Comparison of ENCODE assay signal across 27 cellular contexts in genomic region chr10:86611386-86611785, GRCh38. TPM values are rescaled to one million over a fixed set of nuclear protein-coding genes. Genes with fewer than 3 reads are reported as not detected.
DNase-seq lines count a peak whose midpoint lies in the region; ATAC-seq, FAIRE-seq and TF ChIP-seq lines count a peak whose summit lies in the region.
"Had no signal": no experiment of that assay in that cellular context is flagged by ENCODE, and none has a peak within 500 bp of the region (broad histone marks: within the 10 kb centered on the region; RNA-seq: fewer than 3 reads in every experiment).

No MANE protein-coding gene starts in this region.

- H3K4me1 ChIP-seq in K562 (replicated peaks in 1 of 2; ENCODE audit: control insufficient read depth in 2 of 2, insufficient read depth in 2 of 2, low read length in 2 of 2): no peaks in the 10 kb centered on the region
- H3K4me1 ChIP-seq in neural progenitor cell: no peaks in the 10 kb centered on the region
- H3K4me1 ChIP-seq: HAP-1 had no signal

- no peak overlapping the region for H3K4me3 Mint-ChIP-seq in neural progenitor cell
- H3K4me3 Mint-ChIP-seq: CD4-positive, alpha-beta memory T cell had no signal

- 71% methylated on average over 1 of the region's 1 CpG for WGBS in K562 (ENCODE audit: insufficient coverage, low coverage, missing lambda C conversion rate)

- H3K4me3 ChIP-seq in K562 (no peak overlapping the region), neural progenitor cell (no peak overlapping the region)
- H3K4me3 ChIP-seq: HAP-1, MG63 had no signal

- no peak overlapping the region for H3K27ac Mint-ChIP-seq in neural progenitor cell
- H3K27ac Mint-ChIP-seq: CD4-positive, alpha-beta memory T cell had no signal

- ATAC-seq in K562: no peak
- ATAC-seq in esophagus mucosa: peak; percentile 92
- no peak for ATAC-seq in HG03139 (IDR thresholded peaks at IDR 0.05; ENCODE audit: unreplicated experiment)
- no peak for ATAC-seq in GM21528 (IDR thresholded peaks at IDR 0.05; ENCODE audit: low FRiP score, unreplicated experiment)
- ATAC-seq: HepG2 had no signal

- no peaks in the 10 kb centered on the region for H3F3A ChIP-seq in neural progenitor cell (ENCODE audit: low read depth)

- no peak for TF ChIP-seq CTCF in K562 (IDR thresholded peaks at IDR 0.05 in 2 of 3, conservative IDR thresholded peaks at IDR 0.05 in 1 of 3; ENCODE audit: insufficient read depth in 2 of 3, low read depth in 1 of 3, low read length in 3 of 3)
- TF ChIP-seq CTCF in neural progenitor cell (IDR thresholded peaks at IDR 0.05): no peak

- no peaks in the 10 kb centered on the region for H4K20me1 ChIP-seq in K562 (replicated peaks; ENCODE audit: control insufficient read depth, insufficient read depth, low read length)
- no peaks in the 10 kb centered on the region for H4K20me1 ChIP-seq in neural progenitor cell (ENCODE audit: low read depth)

- H3K27me3 Mint-ChIP-seq in neural progenitor cell (ENCODE audit: insufficient read depth, low read depth): peaks cover 2% of the 10 kb centered on the region

- no peak for TF ChIP-seq RAD21 in K562 (CRISPR knock-in tag; conservative IDR thresholded peaks at IDR 0.05 in 1 of 2, IDR thresholded peaks at IDR 0.05 in 1 of 2)

- no peak for TF ChIP-seq POLR2A in K562 (conservative IDR thresholded peaks at IDR 0.05)
- no peak for TF ChIP-seq POLR2A in H54 (IDR thresholded peaks at IDR 0.05; ENCODE audit: low read depth, low read length)

- no peaks in the 10 kb centered on the region for H3K4me1 Mint-ChIP-seq in neural progenitor cell
- H3K4me1 Mint-ChIP-seq: CD4-positive, alpha-beta memory T cell had no signal

- H3K27me3 ChIP-seq in K562 (ENCODE audit: control insufficient read depth in 2 of 2, insufficient read depth in 2 of 2, low read length in 2 of 2) (no peaks in the 10 kb centered on the region), neural progenitor cell (no peaks in the 10 kb centered on the region)
- H3K27me3 ChIP-seq: MG63 had no signal

- CTCF ChIA-PET in K562 (lab: Yijun Ruan, JAX; ENCODE audit: low intra/inter-chr PET ratio): no interaction called here

- intact Hi-C loops in K562 (cut with micrococcal nuclease): no loop called here

- H2AFZ ChIP-seq in K562 (ENCODE audit: low read depth, low read length): 0 out of 2 replicates have a peak overlapping the region, but pooled peaks have one; percentile 51
- H2AFZ ChIP-seq in neural progenitor cell (replicated peaks): peak overlapping the region; percentile 37

- H3K27ac ChIP-seq in K562 (ENCODE audit: extremely low read depth, low read depth, low read length) (no peak overlapping the region), neural progenitor cell (no peak overlapping the region)
- H3K27ac ChIP-seq: HL-60 had no signal

- no TSS peak for BruUV-seq in K562 (replicated peaks; lab: Mats Ljungman, UMichigan)

- H3K36me3 ChIP-seq in K562 (ENCODE audit: control insufficient read depth, insufficient read depth, low read length): no peaks in the 10 kb centered on the region
- no peaks in the 10 kb centered on the region for H3K36me3 ChIP-seq in neural progenitor cell
- H3K36me3 ChIP-seq: HAP-1, MG63 had no signal

- DNase-seq in HTR-8/SVneo (ENCODE audit: insufficient read length, low spot score) (no peak), K562 (ENCODE audit: extremely low read depth in 1 of 4, low spot score in 3 of 4) (no peak), neural progenitor cell (ENCODE audit: low spot score) (no peak), H54 (ENCODE audit: insufficient read length, low spot score) (no peak)
- no peak for DNase-seq in activated CD4-positive, alpha-beta T cell treated with anti-CD3 and anti-CD28 coated beads for 4 hours
- DNase-seq: C1 segment of cervical spinal cord; CD4-positive, alpha-beta memory T cell; COR-L47; DMS53; KG1; MG63; NCI-H1105 treated with DMSO at 0.1 percent for 48 hours; NCI-H146; NCI-H1930; NCI-H446; NCI-H524 treated with DMSO at 0.1 percent for 48 hours; SK-N-SH; SW 1271 had no signal

- POLR2A ChIA-PET in K562 (lab: Yijun Ruan, JAX): no interaction called here

- in situ Hi-C loops in K562 (cut with MboI): no loop called here

- H3K4me2 ChIP-seq in K562 (ENCODE audit: insufficient read depth, low read length): no peak overlapping the region
- no peak overlapping the region for H3K4me2 ChIP-seq in neural progenitor cell
- H3K4me2 ChIP-seq: SK-N-SH had no signal

- H3K9me3 Mint-ChIP-seq in neural progenitor cell: peaks cover 13% of the 10 kb centered on the region

- FAIRE-seq in HTR-8/SVneo (lab: Jason Lieb, UNC) (peak; percentile 63), K562 (lab: Jason Lieb, UNC) (no peak), H54 (lab: Jason Lieb, UNC) (no peak)
- FAIRE-seq: G401.6, HepG2 had no signal

- H3K9me3 ChIP-seq in K562 (replicated peaks; ENCODE audit: control insufficient read depth, insufficient read depth, low read depth, low read length): no peaks in the 10 kb centered on the region
- H3K9me3 ChIP-seq in neural progenitor cell (ENCODE audit: low read depth): no peaks in the 10 kb centered on the region
- H3K9me3 ChIP-seq: HAP-1, MG63, SK-N-SH had no signal

- H3K79me2 ChIP-seq in K562 (ENCODE audit: control insufficient read depth, insufficient read depth, low read length) (no peaks in the 10 kb centered on the region), neural progenitor cell (ENCODE audit: low read depth) (no peaks in the 10 kb centered on the region)

- TF ChIP-seq EP300 in K562 (IDR thresholded peaks at IDR 0.05; ENCODE audit: low read length): no peak

- no peaks in the 10 kb centered on the region for H3K36me3 Mint-ChIP-seq in neural progenitor cell
- H3K36me3 Mint-ChIP-seq: CD4-positive, alpha-beta memory T cell had no signal

- no peaks in the 10 kb centered on the region for H3K9me1 ChIP-seq in K562 (ENCODE audit: control insufficient read depth, insufficient read depth, low read length)

- H3K9ac ChIP-seq in K562 (ENCODE audit: insufficient read depth in 1 of 2, low read depth in 2 of 2, low read length in 2 of 2) (no peak overlapping the region), neural progenitor cell (no peak overlapping the region)
- H3K9ac ChIP-seq: SK-N-SH had no signal

TF ChIP-seq in K562, 482 proteins besides CTCF, POLR2A, EP300 and RAD21 (continues in another document):
- TF ChIP-seq MYC (IDR thresholded peaks at IDR 0.05; ENCODE audit: low read depth, low read length) (no peak), MYC (CRISPR knock-in tag; IDR thresholded peaks at IDR 0.05; ENCODE audit: borderline replicate concordance, low read depth) (no peak), HSF4 (CRISPR knock-in tag; IDR thresholded peaks at IDR 0.05; ENCODE audit: borderline replicate concordance) (no peak), MAFF (IDR thresholded peaks at IDR 0.05; ENCODE audit: low read length) (no peak)

RNA-seq across cellular contexts. Expression of gene OPN4, which starts 43.0 kb away (rescaled TPM):
- not detected in 2 replicates for total RNA-seq in K562 (2011; cell fraction: chromatin; rRNA removed; ENCODE audit: low replicate concordance)
- total RNA-seq in K562 (2011; cell fraction: nucleolus; rRNA removed): not detected in 2 replicates
- total RNA-seq in K562 (2011; cell fraction: nucleoplasm; rRNA removed): not detected in 2 replicates
- not detected in 2 replicates for total RNA-seq in K562 (2014; rRNA removed)
- total RNA-seq in K562 (2014; rRNA removed; fragmentation: Illumina TruSeq; extraction: Trizol): not detected in 2 replicates
- not detected in 2 replicates for total RNA-seq in K562 (2015; rRNA removed; fragmentation: Illumina TruSeq; extraction: Trizol)
- not detected in 2 replicates for total RNA-seq in K562 (2021)
- polyA plus RNA-seq in K562 (2011; rRNA removed): not detected in 2 replicates
- polyA plus RNA-seq in K562 (2011; cell fraction: cytosol; rRNA removed): not detected in 2 replicates
- not detected in 2 replicates for polyA plus RNA-seq in K562 (2011; cell fraction: nucleus; rRNA removed)
- polyA plus RNA-seq in K562 (2012): not detected in 2 replicates
- not detected in 2 replicates for polyA plus RNA-seq in K562 (2014; fragmentation: Illumina TruSeq; extraction: Trizol)
- not detected for polyA plus RNA-seq in K562 (2014; fragmentation: Nextera tagmentation; extraction: Ambion mirVana)
- polyA plus RNA-seq in K562 (2014; rRNA removed): not detected in 2 replicates
- polyA minus RNA-seq in K562 (2011; rRNA and poly(A)+ RNA removed): not detected in 2 replicates
- polyA minus RNA-seq in K562 (2011; cell fraction: cytosol; rRNA and poly(A)+ RNA removed): not detected in 2 replicates
- not detected in 2 replicates for polyA minus RNA-seq in K562 (2011; cell fraction: nucleus; rRNA and poly(A)+ RNA removed)
- total RNA-seq in esophagus mucosa: not detected
- total RNA-seq in neural progenitor cell (ENCODE audit: low replicate concordance): not detected in 2 replicates
- total RNA-seq: A673; CD4-positive, alpha-beta memory T cell; Daoy; HepG2 had no signal
- polyA plus RNA-seq: CD4-positive, alpha-beta memory T cell; HepG2 had no signal

RNA-seq across cellular contexts. Expression of gene LDB3, which starts 56.9 kb away (rescaled TPM):
- total RNA-seq in K562 (2011; cell fraction: chromatin; rRNA removed; ENCODE audit: low replicate concordance): not detected in 2 replicates
- not detected in 2 replicates for total RNA-seq in K562 (2011; cell fraction: nucleolus; rRNA removed)
- not detected in 2 replicates for total RNA-seq in K562 (2011; cell fraction: nucleoplasm; rRNA removed)
- total RNA-seq in K562 (2014; rRNA removed) (not detected in 2 replicates), K562 (2014; rRNA removed; fragmentation: Illumina TruSeq; extraction: Trizol) (not detected in 2 replicates), K562 (2015; rRNA removed; fragmentation: Illumina TruSeq; extraction: Trizol) (not detected in 2 replicates), K562 (2021) (not detected in 2 replicates), esophagus mucosa (0.56 TPM), neural progenitor cell (ENCODE audit: low replicate concordance) (0.03 TPM in 1 of 2 replicates, not detected in the other)
- polyA plus RNA-seq in K562 (2011; rRNA removed) (not detected in 2 replicates), K562 (2014; fragmentation: Illumina TruSeq; extraction: Trizol) (not detected in 2 replicates), K562 (2014; fragmentation: Nextera tagmentation; extraction: Ambion mirVana) (not detected), K562 (2014; rRNA removed) (0.03 TPM in 1 of 2 replicates, not detected in the other)
- 0.03 TPM in 1 of 2 replicates, not detected in the other for polyA plus RNA-seq in K562 (2011; cell fraction: cytosol; rRNA removed)
- polyA plus RNA-seq in K562 (2011; cell fraction: nucleus; rRNA removed): not detected in 2 replicates
- 0.06 and 0.12 TPM in 2 replicates for polyA plus RNA-seq in K562 (2012)
- polyA minus RNA-seq in K562 (2011; rRNA and poly(A)+ RNA removed): not detected in 2 replicates
- polyA minus RNA-seq in K562 (2011; cell fraction: cytosol; rRNA and poly(A)+ RNA removed): not detected in 2 replicates
- not detected in 2 replicates for polyA minus RNA-seq in K562 (2011; cell fraction: nucleus; rRNA and poly(A)+ RNA removed)
- total RNA-seq: Daoy, HepG2 had no signal
- polyA plus RNA-seq: CD4-positive, alpha-beta memory T cell; HepG2 had no signal
